8 cellular contexts compared by ENCODE assay signal in the genomic region with DNA sequence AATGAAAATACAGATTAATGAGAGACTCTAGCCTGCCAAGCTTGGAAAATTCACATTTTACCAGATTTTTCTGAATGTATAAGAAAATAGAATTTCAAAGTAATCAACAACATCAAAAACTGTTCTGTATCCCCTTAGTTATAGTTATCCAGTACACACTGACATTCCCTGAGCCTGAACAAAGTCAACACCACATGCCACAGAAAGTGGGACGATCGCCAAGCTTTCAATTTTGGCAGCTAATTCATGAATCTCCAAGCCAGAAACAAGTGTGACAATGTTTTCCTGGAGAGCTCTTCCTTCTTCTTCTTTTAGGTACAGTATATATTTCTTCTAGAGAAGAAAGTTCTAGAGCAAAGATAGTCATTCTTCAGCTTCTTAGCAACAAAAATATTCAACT.
DNase-seq lines count a peak whose midpoint lies in the region; FAIRE-seq and TF ChIP-seq lines count a peak whose summit lies in the region.

No MANE protein-coding gene starts in this region.

- FAIRE-seq in frontal cortex (lab: Jason Lieb, UNC) = peak; percentile 52

- TF ChIP-seq CTCF in RWPE1 (conservative IDR thresholded peaks at IDR 0.05; ENCODE audit: low read depth) = no peak

- DNase-seq in H4 (ENCODE audit: low spot score) (peak; percentile 67), RPMI7951 (ENCODE audit: low read depth) (peak; percentile 70), frontal cortex (ENCODE audit: low spot score in 2 of 2) (peak; percentile 14 to 16), renal cortical epithelial cell (ENCODE audit: low read depth) (peak; percentile 84), T-helper 1 cell (no peak), NCI-H524 treated with DMSO at 0.1 percent for 48 hours (lab: John Stamatoyannopoulos, UW) (no peak), RWPE1 (ENCODE audit: low spot score) (no peak), mesenteric fat pad (ENCODE audit: low spot score) (no peak)

- H3K27ac ChIP-seq in RWPE1 = no peak overlapping the region

- POLR2A ChIA-PET in RWPE1 (lab: Yijun Ruan, JAX; ENCODE audit: low non-redundant PET) = no interaction called here

- CTCF ChIA-PET in RWPE1 (lab: Yijun Ruan, JAX) = no interaction called here

Comparison
In these comparisons a context has a peak if more than half of its experiments do, and no peak if none do; other contexts are left out.
1. DNase-seq: peak in H4 (single experiment), RPMI7951 (single experiment), frontal cortex (2 of 2) and renal cortical epithelial cell (single experiment); none in T-helper 1 cell (0 of 5), NCI-H524 treated with DMSO at 0.1 percent for 48 hours (single experiment), RWPE1 (single experiment) and mesenteric fat pad (single experiment).